ENCODE assay signal across 30 cellular contexts in the genomic region with DNA sequence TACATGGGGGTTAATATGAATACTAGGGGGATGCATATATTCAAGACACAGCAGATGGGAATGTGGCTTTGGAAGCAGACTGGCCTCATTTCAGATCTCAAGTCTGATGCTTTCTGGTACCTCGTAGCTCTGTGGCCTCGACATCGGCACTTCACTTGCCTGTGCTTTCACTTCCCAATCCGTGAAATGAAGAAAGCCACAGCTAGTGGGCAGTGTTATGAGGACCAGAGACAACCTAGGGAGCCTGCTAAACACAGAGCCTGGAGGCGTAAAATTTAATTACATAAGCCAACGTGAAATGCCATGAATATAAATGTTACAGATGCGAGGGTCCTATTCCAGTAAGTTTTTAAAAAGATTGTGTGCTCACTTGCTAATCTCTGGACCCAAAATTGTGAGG.
"Had no signal": no experiment of that assay in that cellular context is flagged by ENCODE, and none has a peak within 500 bp of the region (broad histone marks: within the 10 kb centered on the region; RNA-seq: fewer than 3 reads in every experiment).

No MANE protein-coding gene starts in this region.

- H3K4me3 ChIP-seq: left lung, lower lobe of right lung, mucosa of descending colon, ovary, skin epidermis, stomach, testis, thyroid gland, transverse colon, upper lobe of left lung, vagina had no signal

- H3K36me3 Mint-ChIP-seq: immature natural killer cell; natural killer cell treated with Interleukin-12 subunit alpha and Interleukin-12 subunit beta and Interleukin-15 and Interleukin-18, amount 100 ng/mL, for 72 hours had no signal

- DNase-seq: hypothalamus; immature natural killer cell; kidney; left colon; left lung; lower lobe of right lung; mammary epithelial cell; mesenchymal stem cell; midbrain; mucosa of descending colon; naive thymus-derived CD4-positive, alpha-beta T cell; ovary; right cardiac atrium; stimulated activated CD4-positive, alpha-beta T cell treated with anti-CD3 and anti-CD28 coated beads, Interleukin-12 subunit alpha, Interleukin-12 subunit beta, amount 100 ng/mL, for 4 hours; stimulated activated CD4-positive, alpha-beta T cell treated with anti-CD3 and anti-CD28 coated beads, Interleukin-15, amount 100 ng/mL, for 24 hours; stimulated activated CD4-positive, alpha-beta T cell treated with anti-CD3 and anti-CD28 coated beads, Interleukin-2, amount 100 ng/mL, for 24 hours; stimulated activated CD4-positive, alpha-beta T cell treated with anti-CD3 and anti-CD28 coated beads, Interleukin-4, amount 100 ng/mL, for 1 hour; stimulated activated naive B cell treated with anti-CD40 and anti-IgM and Interleukin-4, amounts not matched to agents 10 μg/mL and 1 μg/mL and 100 μg/mL, for 72 hours; stimulated activated naive CD8-positive, alpha-beta T cell treated with anti-CD3 and anti-CD28 coated beads, Interleukin-15, Interleukin-2, amounts not matched to agents 100 U/mL and 50 U/mL, for 24 hours; stomach; testis; thyroid gland; transverse colon; upper lobe of left lung had no signal

- H3K27ac ChIP-seq: left lung, lower lobe of right lung, ovary, skin epidermis, stomach, testis, thyroid gland, transverse colon, upper lobe of left lung, vagina had no signal

- H3K36me3 ChIP-seq: left lung, lower lobe of right lung, ovary, stomach, thyroid gland, transverse colon, upper lobe of left lung, vagina had no signal

- H3K4me1 Mint-ChIP-seq: immature natural killer cell; naive thymus-derived CD4-positive, alpha-beta T cell; stimulated activated naive B cell treated with anti-CD40 and anti-IgM and Interleukin-4, amounts not matched to agents 10 μg/mL and 1 μg/mL and 100 μg/mL, for 72 hours had no signal

- H3K4me1 ChIP-seq: left lung, lower lobe of right lung, stomach, testis, thyroid gland, transverse colon, upper lobe of left lung, vagina had no signal

- H3K27ac Mint-ChIP-seq: immature natural killer cell; naive thymus-derived CD4-positive, alpha-beta T cell; natural killer cell treated with Interleukin-12 subunit alpha and Interleukin-12 subunit beta and Interleukin-15 and Interleukin-18, amount 100 ng/mL, for 72 hours; progenitor cell of endocrine pancreas; stimulated activated naive B cell treated with anti-CD40 and anti-IgM and Interleukin-4, amounts not matched to agents 10 μg/mL and 1 μg/mL and 100 μg/mL, for 72 hours had no signal

- H3K27me3 ChIP-seq: left lung, ovary, stomach, testis, thyroid gland, transverse colon, upper lobe of left lung, vagina had no signal

- H3K27me3 Mint-ChIP-seq: naive thymus-derived CD4-positive, alpha-beta T cell; stimulated activated naive B cell treated with anti-CD40 and anti-IgM and Interleukin-4, amounts not matched to agents 10 μg/mL and 1 μg/mL and 100 μg/mL, for 72 hours had no signal

- H3K4me3 Mint-ChIP-seq: immature natural killer cell; naive thymus-derived CD4-positive, alpha-beta T cell; natural killer cell treated with Interleukin-12 subunit alpha and Interleukin-12 subunit beta and Interleukin-15 and Interleukin-18, amount 100 ng/mL, for 72 hours; stimulated activated naive B cell treated with anti-CD40 and anti-IgM and Interleukin-4, amounts not matched to agents 10 μg/mL and 1 μg/mL and 100 μg/mL, for 72 hours had no signal

- ATAC-seq: left colon; left lung; lower lobe of right lung; mucosa of descending colon; naive thymus-derived CD4-positive, alpha-beta T cell; natural killer cell treated with Interleukin-12 subunit alpha and Interleukin-12 subunit beta and Interleukin-15 and Interleukin-18, amount 100 ng/mL, for 72 hours; right cardiac atrium; sciatic nerve; stimulated activated naive B cell treated with anti-CD40 and anti-IgM and Interleukin-4, amounts not matched to agents 10 μg/mL and 1 μg/mL and 100 μg/mL, for 72 hours; stimulated activated naive CD8-positive, alpha-beta T cell treated with anti-CD3 and anti-CD28 coated beads, Interleukin-15, Interleukin-2, amounts not matched to agents 100 U/mL and 50 U/mL, for 24 hours had no signal

- H3K9me3 ChIP-seq: lower lobe of right lung, ovary, testis, thyroid gland, upper lobe of left lung, vagina had no signal

- FAIRE-seq: islet of Langerhans, kidney had no signal
